1 cellular context compared by ENCODE assay signal in the genomic region with DNA sequence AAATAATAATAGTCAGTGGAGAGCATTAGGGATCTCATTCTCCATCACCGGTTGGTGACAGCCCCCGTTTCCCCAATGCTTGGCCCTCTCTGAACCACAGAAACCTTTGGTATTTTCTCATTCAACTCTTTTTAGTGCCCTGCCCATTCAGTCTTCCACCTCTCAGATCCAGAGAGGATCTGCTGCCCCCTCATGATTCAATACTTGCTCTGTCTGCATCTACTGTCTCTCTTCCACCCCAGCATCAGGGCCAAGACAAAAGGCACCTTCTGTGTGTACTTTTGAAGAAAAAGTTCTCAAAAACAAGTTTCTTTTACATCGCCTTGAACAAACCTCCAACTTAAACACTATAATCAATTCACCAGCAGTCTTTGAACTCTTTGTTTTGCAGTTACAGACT.
TF ChIP-seq lines count a peak whose summit lies in the region.

No MANE protein-coding gene starts in this region.

TF ChIP-seq in endothelial cell of umbilical vein, 7 proteins besides CTCF, POLR2A, EP300 and RAD21:
- no peak for TF ChIP-seq JUN (IDR thresholded peaks at IDR 0.05; ENCODE audit: borderline replicate concordance, insufficient read depth, insufficient read length, low read depth)
- TF ChIP-seq MYC (IDR thresholded peaks at IDR 0.05; ENCODE audit: low read depth, low read length), result no peak
- no peak for TF ChIP-seq EZH2 (IDR thresholded peaks at IDR 0.05; ENCODE audit: borderline replicate concordance, low read depth, low read length, severe bottlenecking)
- TF ChIP-seq GATA2 (IDR thresholded peaks at IDR 0.05; ENCODE audit: insufficient read depth, insufficient read length, low read depth, low read length), result no peak
- TF ChIP-seq POLR2AphosphoS5 (IDR thresholded peaks at IDR 0.05; ENCODE audit: insufficient read depth, low read depth, low read length), result no peak
- TF ChIP-seq FOS (IDR thresholded peaks at IDR 0.05; ENCODE audit: borderline replicate concordance, insufficient read depth, low read length), result no peak
- TF ChIP-seq, protein P1, sequence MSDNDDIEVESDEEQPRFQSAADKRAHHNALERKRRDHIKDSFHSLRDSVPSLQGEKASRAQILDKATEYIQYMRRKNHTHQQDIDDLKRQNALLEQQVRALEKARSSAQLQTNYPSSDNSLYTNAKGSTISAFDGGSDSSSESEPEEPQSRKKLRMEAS (IDR thresholded peaks at IDR 0.05; ENCODE audit: insufficient read depth, insufficient read length), result no peak
